In the genomic region with DNA sequence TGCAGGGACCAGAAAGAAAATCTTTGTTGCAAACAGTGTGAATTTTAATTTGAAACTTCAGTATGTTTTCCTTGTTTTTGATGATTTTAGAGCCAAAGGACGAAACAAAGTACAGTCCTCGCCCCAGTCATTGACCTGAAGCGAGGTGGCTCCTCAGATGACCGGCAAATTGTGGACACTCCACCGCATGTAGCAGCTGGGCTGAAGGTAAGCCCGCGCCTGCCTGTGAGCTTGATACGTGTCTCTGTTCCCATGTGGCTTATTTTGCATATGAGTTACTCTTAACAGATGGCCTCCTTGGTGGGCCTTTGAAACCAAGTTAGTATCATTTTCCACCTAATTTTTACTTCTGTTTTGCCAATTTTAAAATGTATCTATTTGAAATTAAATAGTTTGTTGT, we compare ENCODE assay signal across 14 cellular contexts.
DNase-seq lines count a peak whose midpoint lies in the region; ATAC-seq lines count a peak whose summit lies in the region.
"Had no signal": no experiment of that assay in that cellular context is flagged by ENCODE, and none has a peak within 500 bp of the region (broad histone marks: within the 10 kb centered on the region; RNA-seq: fewer than 3 reads in every experiment).

No MANE protein-coding gene starts in this region.

- DNase-seq in left kidney (ENCODE audit: low read depth, low spot score): peak; percentile 85
- no peak for DNase-seq in activated gamma-delta T cell treated with Interleukin-2 at 50 U/mL for 16 hours
- DNase-seq in stimulated activated CD4-positive, alpha-beta T cell treated with anti-CD3 and anti-CD28 coated beads, Interleukin-1b, Interleukin-23, amount 100 ng/mL, for 48 hours: no peak
- no peak for DNase-seq in DMS53 (lab: John Stamatoyannopoulos, UW)
- DNase-seq: activated CD4-positive, CD25-positive, alpha-beta regulatory T cell treated with anti-CD3 and anti-CD28 coated beads, Interleukin-2, amount 50 U/mL, for 72 hours; C1 segment of cervical spinal cord; effector memory CD4-positive, alpha-beta T cell; NCI-H1694; retina had no signal

- ATAC-seq in GM18870 (IDR thresholded peaks at IDR 0.05; ENCODE audit: unreplicated experiment) (peak; percentile 61), GM21619 (IDR thresholded peaks at IDR 0.05; ENCODE audit: unreplicated experiment) (peak; percentile 81), HG03280 (IDR thresholded peaks at IDR 0.05; ENCODE audit: unreplicated experiment) (peak; percentile 50), GM21381 (IDR thresholded peaks at IDR 0.05; ENCODE audit: unreplicated experiment) (no peak)
- ATAC-seq: gastroesophageal sphincter had no signal
